ENCODE assay signal across 9 cellular contexts in the genomic region with DNA sequence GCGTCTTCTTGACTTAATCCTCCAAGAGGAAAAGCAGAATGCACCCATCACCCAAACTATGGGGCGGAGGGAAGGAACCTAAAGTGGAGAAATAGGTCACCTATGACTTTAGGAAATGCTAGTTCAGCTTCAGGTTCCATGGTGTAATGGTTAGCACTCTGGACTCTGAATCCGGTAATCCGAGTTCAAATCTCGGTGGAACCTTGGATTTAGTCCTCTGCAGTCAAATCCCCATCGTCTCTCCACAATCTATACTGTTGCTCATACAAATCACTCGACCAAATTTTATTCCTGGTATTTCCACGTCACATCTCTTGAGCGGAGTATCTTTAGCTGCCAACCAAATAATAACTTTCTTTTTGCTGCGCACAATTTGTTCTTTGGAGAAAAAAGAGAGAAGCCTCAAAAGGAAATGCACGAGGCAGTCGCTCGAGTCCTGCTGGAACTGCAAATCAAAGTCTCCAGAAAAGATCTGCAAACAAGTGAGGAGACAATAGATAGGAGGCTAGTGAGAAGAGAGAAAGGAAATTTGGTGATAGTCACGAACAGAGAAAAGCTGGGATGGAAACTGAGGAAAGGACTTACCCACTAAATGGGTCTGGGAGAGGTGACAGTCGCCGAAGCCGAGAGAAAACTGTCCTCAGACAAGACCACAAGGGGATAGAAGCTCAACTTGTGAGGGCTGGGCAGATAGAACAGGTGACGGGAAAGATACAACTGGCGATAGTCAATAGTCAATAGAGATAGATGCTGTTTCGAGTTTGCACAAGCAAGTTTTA. TPM values are rescaled to one million over a fixed set of nuclear protein-coding genes. Genes with fewer than 3 reads are reported as not detected.
DNase-seq lines count a peak whose midpoint lies in the region; ATAC-seq and TF ChIP-seq lines count a peak whose summit lies in the region.
"Had no signal": no experiment of that assay in that cellular context is flagged by ENCODE, and none has a peak within 500 bp of the region (broad histone marks: within the 10 kb centered on the region; RNA-seq: fewer than 3 reads in every experiment).

No MANE protein-coding gene starts in this region.

- peak overlapping the region; percentile 46 for H3K9ac ChIP-seq in NT2/D1 (ENCODE audit: insufficient read length, low read depth)

- H3K4me1 ChIP-seq in NT2/D1 (ENCODE audit: insufficient read depth, insufficient read length): no peaks in the 10 kb centered on the region
- H3K4me1 ChIP-seq in OCI-LY7 (ENCODE audit: insufficient read depth, low read length, poor library complexity, severe bottlenecking): no peaks in the 10 kb centered on the region
- H3K4me1 ChIP-seq in heart right ventricle: peaks cover 0 to 4% (median 0%) of the 10 kb centered on the region in 9 donors

- no peak overlapping the region for H3K27ac Mint-ChIP-seq in activated T-cell treated with anti-CD3 and anti-CD28 coated beads, Interleukin-2, amount 50 U/mL, for 72 hours

- H4K20me1 ChIP-seq in OCI-LY7 (ENCODE audit: insufficient read depth, low read length): no peaks in the 10 kb centered on the region

- ATAC-seq in activated T-cell treated with anti-CD3 and anti-CD28 coated beads, Interleukin-2, amount 50 U/mL, for 72 hours (replicated peaks in 1 of 2): peak in 1 of 2 donors; percentile 25
- ATAC-seq in esophagus mucosa (peak; percentile 26), heart right ventricle (no peak), HG02763 (IDR thresholded peaks at IDR 0.05; ENCODE audit: unreplicated experiment) (no peak)
- ATAC-seq in stimulated activated naive CD8-positive, alpha-beta T cell treated with anti-CD3 and anti-CD28 coated beads, Interleukin-15, Interleukin-2, amounts not matched to agents 100 U/mL and 50 U/mL, for 24 hours: peak; percentile 63

- intact Hi-C loops in OCI-LY7 (cut with micrococcal nuclease; ENCODE audit: unreplicated experiment): no loop called here
- intact Hi-C loops in heart right ventricle (cut with DNase I): no loop called here

- no peaks in the 10 kb centered on the region for H3K79me2 ChIP-seq in OCI-LY7 (ENCODE audit: insufficient read depth, low read depth, low read length)

- no peaks in the 10 kb centered on the region for H3K9me3 ChIP-seq in NT2/D1 (ENCODE audit: insufficient read depth, low read length)
- H3K9me3 ChIP-seq in OCI-LY7 (ENCODE audit: low read length): no peaks in the 10 kb centered on the region
- peaks cover 0 to 25% (median 0%) of the 10 kb centered on the region in 11 donors for H3K9me3 ChIP-seq in heart right ventricle

- H3K4me3 ChIP-seq in NT2/D1 (ENCODE audit: insufficient read length, low read depth) (peak overlapping the region; percentile 61), OCI-LY7 (ENCODE audit: low read depth, low read length, poor library complexity, severe bottlenecking) (no peak overlapping the region), heart right ventricle (peak overlapping the region in 1 of 10 donors; percentile 2)

- peaks cover 10 to 20% of the 10 kb centered on the region in 2 donors for H3K36me3 Mint-ChIP-seq in activated T-cell treated with anti-CD3 and anti-CD28 coated beads, Interleukin-2, amount 50 U/mL, for 72 hours (ENCODE audit: insufficient read depth in 2 of 2)

- no peaks in the 10 kb centered on the region for H3K9me2 ChIP-seq in OCI-LY7 (ENCODE audit: insufficient read depth, low read length)

- WGBS in heart right ventricle, 2 donors: 4 to 5% methylated on average over 20 of the region's 20 CpGs

- POLR2A ChIA-PET in OCI-LY7 (lab: Charles Lee): no interaction called here

- CTCF ChIA-PET in OCI-LY7 (lab: Charles Lee; ENCODE audit: unreplicated experiment): no interaction called here

- peaks cover 96% of the 10 kb centered on the region for H3K27me3 Mint-ChIP-seq in activated T-cell treated with anti-CD3 and anti-CD28 coated beads, Interleukin-2, amount 50 U/mL, for 72 hours (ENCODE audit: low read depth)

- no peak overlapping the region for H2AFZ ChIP-seq in OCI-LY7 (ENCODE audit: low read length)

- H3K4me3 Mint-ChIP-seq in activated T-cell treated with anti-CD3 and anti-CD28 coated beads, Interleukin-2, amount 50 U/mL, for 72 hours: peak overlapping the region; percentile 23 to 45

- no peak for TF ChIP-seq CTCF in OCI-LY7 (conservative IDR thresholded peaks at IDR 0.05; ENCODE audit: low read length)
- TF ChIP-seq CTCF in heart right ventricle (IDR thresholded peaks at IDR 0.05): no peak

- H3K36me3 ChIP-seq in NT2/D1 (ENCODE audit: insufficient read depth, insufficient read length, low read length) (no peaks in the 10 kb centered on the region), OCI-LY7 (ENCODE audit: insufficient read depth, low read length) (no peaks in the 10 kb centered on the region), heart right ventricle (no peaks in the 10 kb centered on the region)

- no peak overlapping the region for H3K4me2 ChIP-seq in OCI-LY7 (ENCODE audit: low read length)

- BruUV-seq in OCI-LY7 (replicated peaks; lab: Mats Ljungman, UMichigan): no TSS peak

- no peak for DNase-seq in activated T-cell treated with anti-CD3 and anti-CD28 coated beads, Interleukin-2, amount 50 U/mL, for 72 hours
- DNase-seq in activated T-cell treated with anti-CD3 and anti-CD28 coated beads for 4 hours (no peak), NT2/D1 (ENCODE audit: low read depth, low spot score) (no peak), OCI-LY7 (ENCODE audit: low spot score) (no peak), heart right ventricle (no peak)
- no peak for DNase-seq in stimulated activated naive CD8-positive, alpha-beta T cell treated with anti-CD3 and anti-CD28 coated beads, Interleukin-15, Interleukin-2, amounts not matched to agents 100 U/mL and 50 U/mL, for 24 hours
- DNase-seq: NK-92 treated with Interleukin-12 subunit alpha and Interleukin-12 subunit beta, amount 100 ng/mL, for 24 hours had no signal

- no peak overlapping the region for H3K27ac ChIP-seq in OCI-LY7 (ENCODE audit: low read depth, low read length, poor library complexity, severe bottlenecking)
- H3K27ac ChIP-seq in heart right ventricle: no peak overlapping the region

- peaks cover 9 to 10% of the 10 kb centered on the region in 2 donors for H3K9me3 Mint-ChIP-seq in activated T-cell treated with anti-CD3 and anti-CD28 coated beads, Interleukin-2, amount 50 U/mL, for 72 hours

- H3K4me1 Mint-ChIP-seq in activated T-cell treated with anti-CD3 and anti-CD28 coated beads, Interleukin-2, amount 50 U/mL, for 72 hours (ENCODE audit: low read depth): peaks cover 33% of the 10 kb centered on the region

- H3K27me3 ChIP-seq in NT2/D1 (ENCODE audit: insufficient read depth, insufficient read length): peaks cover 19% of the 10 kb centered on the region
- H3K27me3 ChIP-seq in heart right ventricle: peaks cover 23 to 100% (median 100%) of the 10 kb centered on the region in 7 donors

RNA-seq across cellular contexts. Expression of gene POM121L2, which starts 16.6 kb away (rescaled TPM):
- not detected for total RNA-seq in activated T-cell treated with anti-CD3 and anti-CD28 coated beads, Interleukin-2, amount 50 U/mL, for 72 hours
- total RNA-seq in esophagus mucosa (not detected), OCI-LY7 (2022) (not detected in 2 replicates), heart right ventricle (not detected)
- not detected in 2 replicates for total RNA-seq in OCI-LY7 (2014; rRNA removed; shearing (Covaris generic))
- polyA plus RNA-seq in heart right ventricle: not detected

RNA-seq across cellular contexts. Expression of gene PRSS16, which starts 48.0 kb away (rescaled TPM):
- total RNA-seq in activated T-cell treated with anti-CD3 and anti-CD28 coated beads, Interleukin-2, amount 50 U/mL, for 72 hours: 1 to 10 TPM; 5.3 to 5.6 TPM
- 7.7 TPM for total RNA-seq in esophagus mucosa
- 4.6 and 6.9 TPM in 2 replicates for total RNA-seq in OCI-LY7 (2014; rRNA removed; shearing (Covaris generic))
- 12.0 and 13.3 TPM in 2 replicates for total RNA-seq in OCI-LY7 (2022)
- under 1 TPM in 2 of 10 donors, not detected in 8; 0.23 to 0.57 TPM for total RNA-seq in heart right ventricle
- polyA plus RNA-seq in heart right ventricle: not detected

Comparison
In these comparisons a context has a peak if more than half of its experiments do, and no peak if none do; other contexts are left out.
1. ATAC-seq: peak in esophagus mucosa (single experiment) and stimulated activated naive CD8-positive, alpha-beta T cell treated with anti-CD3 and anti-CD28 coated beads, Interleukin-15, Interleukin-2, amounts not matched to agents 100 U/mL and 50 U/mL, for 24 hours (single experiment); none in heart right ventricle (0 of 8) and HG02763 (single experiment).